12 cellular contexts compared by ENCODE assay signal in the genomic region with DNA sequence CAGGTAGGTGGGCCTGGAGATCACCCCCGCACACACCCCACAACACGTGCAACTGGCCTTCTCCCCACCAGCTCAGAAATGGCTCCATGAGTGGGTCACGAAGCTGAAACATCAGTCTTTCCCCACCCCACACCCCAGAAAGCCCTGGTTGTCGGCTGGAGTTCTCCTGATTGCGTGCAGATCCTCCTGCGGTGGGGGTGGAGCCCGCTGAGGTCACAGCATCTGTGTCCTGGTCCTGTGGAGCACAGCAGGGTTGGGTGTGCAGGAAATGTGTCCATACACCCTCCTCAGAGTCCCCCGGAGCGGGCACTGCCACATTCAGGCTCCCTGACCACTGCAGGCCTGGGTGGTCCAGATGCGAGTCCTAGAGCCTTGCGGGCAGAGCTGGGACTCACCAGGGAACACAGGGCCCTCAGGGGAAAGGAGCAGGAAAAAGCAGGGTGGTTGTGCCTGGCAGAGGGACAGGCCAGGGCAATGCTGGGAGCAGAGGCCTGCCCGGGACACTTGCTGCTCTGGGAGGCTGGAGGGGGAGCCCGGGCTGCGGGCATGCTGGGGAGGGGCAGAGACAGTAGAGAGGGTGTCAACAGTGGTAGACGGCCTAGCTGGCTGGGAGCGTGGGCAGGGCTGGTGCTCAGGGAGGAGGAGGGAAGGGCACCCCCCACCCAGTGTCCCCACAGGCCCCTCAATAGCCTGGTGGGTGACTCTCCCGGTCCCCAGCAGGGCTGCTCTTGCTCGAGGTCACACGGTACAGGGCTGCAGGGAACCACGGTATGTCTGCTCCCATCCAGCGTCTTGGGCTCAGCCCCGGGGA. TPM values are rescaled to one million over a fixed set of nuclear protein-coding genes. Genes with fewer than 3 reads are reported as not detected.
DNase-seq lines count a peak whose midpoint lies in the region; ATAC-seq, FAIRE-seq and TF ChIP-seq lines count a peak whose summit lies in the region.
"Had no signal": no experiment of that assay in that cellular context is flagged by ENCODE, and none has a peak within 500 bp of the region (broad histone marks: within the 10 kb centered on the region; RNA-seq: fewer than 3 reads in every experiment).

No MANE protein-coding gene starts in this region.

- ATAC-seq in body of pancreas (no peak), esophagus mucosa (no peak)

- H3K4me1 ChIP-seq in body of pancreas (peaks cover 96% of the 10 kb centered on the region), kidney (ENCODE audit: control insufficient read depth in 1 of 2, insufficient read depth in 1 of 2, low read depth in 1 of 2, low read length in 2 of 2) (peaks cover 61 to 84% of the 10 kb centered on the region in 2 donors), skeletal muscle tissue (ENCODE audit: control insufficient read depth in 3 of 3, insufficient read depth in 3 of 3, low read length in 3 of 3) (peaks cover 96 to 97% (median 97%) of the 10 kb centered on the region in 3 donors), endodermal cell (ENCODE audit: control insufficient read depth, insufficient read depth, low read length) (no peaks in the 10 kb centered on the region)

- DNase-seq in DMS53 treated with DMSO at 0.1 percent for 48 hours (lab: John Stamatoyannopoulos, UW; ENCODE audit: unreplicated experiment) = peak; percentile 36
- peak in 1 of 4 donors; percentile 52 for DNase-seq in body of pancreas
- DNase-seq in kidney = no peak
- DNase-seq in endodermal cell = no peak
- DNase-seq in NCI-H1417 treated with DMSO at 0.1 percent for 48 hours (lab: John Stamatoyannopoulos, UW) = no peak
- DNase-seq in D341Med (ENCODE audit: low spot score) = no peak
- DNase-seq: activated CD4-positive, alpha-beta T cell treated with anti-CD3 and anti-CD28 coated beads, Interleukin-2, amount 50 U/mL, for 1 hour; activated naive CD8-positive, alpha-beta T cell treated with anti-CD3 and anti-CD28 coated beads for 36 hours had no signal

- no peak for TF ChIP-seq POLR2A in body of pancreas (IDR thresholded peaks at IDR 0.05)

- no peak overlapping the region for H3K27ac Mint-ChIP-seq in endodermal cell
- H3K27ac Mint-ChIP-seq: activated naive CD8-positive, alpha-beta T cell treated with anti-CD3 and anti-CD28 coated beads for 36 hours had no signal

- H3K36me3 ChIP-seq in body of pancreas (replicated peaks in 1 of 2; ENCODE audit: insufficient read depth in 1 of 2, low read depth in 2 of 2) = peaks cover 8 to 9% of the 10 kb centered on the region in 2 donors
- H3K36me3 ChIP-seq in kidney (ENCODE audit: control insufficient read depth in 1 of 2, insufficient read depth in 2 of 2, low read length in 2 of 2) = peaks cover 7 to 49% of the 10 kb centered on the region in 2 donors
- peaks cover 28 to 46% (median 29%) of the 10 kb centered on the region in 3 donors for H3K36me3 ChIP-seq in skeletal muscle tissue (ENCODE audit: control insufficient read depth in 3 of 3, insufficient read depth in 3 of 3, low read length in 3 of 3)
- no peaks in the 10 kb centered on the region for H3K36me3 ChIP-seq in endodermal cell (ENCODE audit: control insufficient read depth, insufficient read depth, low read length)

- H3K9ac ChIP-seq in kidney (ENCODE audit: low read length in 2 of 2) (peak overlapping the region in 1 of 2 donors; percentile 21), skeletal muscle tissue (ENCODE audit: low read depth in 1 of 3, low read length in 3 of 3) (peak overlapping the region; percentile 33 to 79 (median 45)), endodermal cell (ENCODE audit: extremely low read depth, low read length, poor library complexity, severe bottlenecking) (no peak overlapping the region)

- no peaks in the 10 kb centered on the region for H3K27me3 Mint-ChIP-seq in endodermal cell (ENCODE audit: insufficient read depth)
- H3K27me3 Mint-ChIP-seq: activated naive CD8-positive, alpha-beta T cell treated with anti-CD3 and anti-CD28 coated beads for 36 hours had no signal

- no peaks in the 10 kb centered on the region for H3K27me3 ChIP-seq in body of pancreas
- H3K27me3 ChIP-seq in skeletal muscle tissue (ENCODE audit: control insufficient read depth in 3 of 3, insufficient read depth in 3 of 3, low read length in 3 of 3) = no peaks in the 10 kb centered on the region
- H3K27me3 ChIP-seq in endodermal cell (ENCODE audit: control insufficient read depth, insufficient read depth, low read length, poor library complexity, severe bottlenecking) = no peaks in the 10 kb centered on the region

- no peak overlapping the region for H3K4me3 ChIP-seq in body of pancreas
- H3K4me3 ChIP-seq in kidney (ENCODE audit: low read length in 2 of 2) = peak overlapping the region; percentile 45 to 67
- H3K4me3 ChIP-seq in skeletal muscle tissue (ENCODE audit: low read length in 3 of 3) = peak overlapping the region in 2 of 3 donors; percentile 54
- no peak overlapping the region for H3K4me3 ChIP-seq in endodermal cell (ENCODE audit: low read length)

- H3K36me3 Mint-ChIP-seq in endodermal cell (ENCODE audit: low read depth) = no peaks in the 10 kb centered on the region
- H3K36me3 Mint-ChIP-seq: activated naive CD8-positive, alpha-beta T cell treated with anti-CD3 and anti-CD28 coated beads for 36 hours had no signal

- H3K9me3 ChIP-seq in body of pancreas = no peaks in the 10 kb centered on the region
- no peaks in the 10 kb centered on the region for H3K9me3 ChIP-seq in kidney (ENCODE audit: control insufficient read depth in 1 of 2, low read length in 2 of 2)
- H3K9me3 ChIP-seq in skeletal muscle tissue (ENCODE audit: control insufficient read depth in 3 of 3, low read length in 3 of 3) = no peaks in the 10 kb centered on the region
- H3K9me3 ChIP-seq in endodermal cell (ENCODE audit: control insufficient read depth, low read length) = no peaks in the 10 kb centered on the region

- intact Hi-C loops in body of pancreas (cut with DNase I) (no loop called here), kidney (cut with DNase I) (no loop called here)

- FAIRE-seq in kidney (lab: Jason Lieb, UNC) = no peak
- FAIRE-seq: endometrium had no signal

- 44 to 58% methylated on average over 11 to 22 of the region's 22 CpGs for WGBS in body of pancreas, 2 donors
- 89 to 92% methylated on average over 13 to 22 of the region's 22 CpGs for WGBS in endodermal cell (ENCODE audit: insufficient coverage in 1 of 2, insufficient read length in 1 of 2), 2 experiments

- H3K27ac ChIP-seq in body of pancreas (peak overlapping the region; percentile 91 to 98 (median 96)), kidney (ENCODE audit: low read depth in 2 of 2, low read length in 2 of 2) (peak overlapping the region; percentile 80 to 92), skeletal muscle tissue (ENCODE audit: low read depth, low read length) (peak overlapping the region; percentile 77), endodermal cell (ENCODE audit: low read depth, low read length) (no peak overlapping the region)

- TF ChIP-seq CTCF in body of pancreas (IDR thresholded peaks at IDR 0.05) (no peak), kidney (IDR thresholded peaks at IDR 0.05; ENCODE audit: borderline replicate concordance, extremely low read depth, insufficient read depth) (no peak), endodermal cell (conservative IDR thresholded peaks at IDR 0.05) (no peak)

- H3K4me3 Mint-ChIP-seq in endodermal cell = no peak overlapping the region
- H3K4me3 Mint-ChIP-seq: activated naive CD8-positive, alpha-beta T cell treated with anti-CD3 and anti-CD28 coated beads for 36 hours; CD14-positive monocyte had no signal

- peaks cover 4% of the 10 kb centered on the region for H3K4me1 Mint-ChIP-seq in endodermal cell
- H3K4me1 Mint-ChIP-seq: activated naive CD8-positive, alpha-beta T cell treated with anti-CD3 and anti-CD28 coated beads for 36 hours; CD14-positive monocyte had no signal

- no peaks in the 10 kb centered on the region for H3K9me3 Mint-ChIP-seq in endodermal cell
- H3K9me3 Mint-ChIP-seq: activated naive CD8-positive, alpha-beta T cell treated with anti-CD3 and anti-CD28 coated beads for 36 hours; CD14-positive monocyte had no signal

RNA-seq across cellular contexts. Expression of gene PPARA, which starts 42.4 kb away (rescaled TPM):
- 10 to 100 TPM; 15.8 to 19.8 TPM for total RNA-seq in body of pancreas
- total RNA-seq in kidney = 36.8 TPM
- polyA plus RNA-seq in kidney (ENCODE audit: insufficient read depth, low read depth, low replicate concordance) = 15.8 TPM
- total RNA-seq in skeletal muscle tissue = 18.8 TPM
- 10 to 100 TPM; 15.4 to 18.6 TPM for total RNA-seq in endodermal cell
- polyA plus RNA-seq in endodermal cell (2013, experiment 1 of 2) = 5.9 TPM
- polyA plus RNA-seq in endodermal cell (2013, experiment 2 of 2) = 5.1 TPM
- total RNA-seq in esophagus mucosa = 12.9 TPM

Comparison
In these comparisons a context has a peak if more than half of its experiments do, and no peak if none do; other contexts are left out.
1. H3K4me3 ChIP-seq: peak in kidney (2 of 2) and skeletal muscle tissue (2 of 3); none in body of pancreas (0 of 2) and endodermal cell (single experiment).